12 cellular contexts compared by ENCODE assay signal in genomic region chr1:248793592-248793991, GRCh38. TPM values are rescaled to one million over a fixed set of nuclear protein-coding genes. Genes with fewer than 3 reads are reported as not detected.
DNase-seq lines count a peak whose midpoint lies in the region; ATAC-seq and TF ChIP-seq lines count a peak whose summit lies in the region.
"Had no signal": no experiment of that assay in that cellular context is flagged by ENCODE, and none has a peak within 500 bp of the region (broad histone marks: within the 10 kb centered on the region; RNA-seq: fewer than 3 reads in every experiment).

No MANE protein-coding gene starts in this region.

- H3K27me3 ChIP-seq in OCI-LY3 (ENCODE audit: low read depth, low read length): peaks cover 90% of the 10 kb centered on the region

- no peaks in the 10 kb centered on the region for H3K36me3 ChIP-seq in OCI-LY3 (replicated peaks; ENCODE audit: low read depth, low read length)

- H3K9ac ChIP-seq in OCI-LY3 (ENCODE audit: low read length): no peak overlapping the region

- DNase-seq in mesenteric fat pad (ENCODE audit: low spot score) (no peak), NCI-H82 (lab: John Stamatoyannopoulos, UW) (no peak), KG1 (lab: John Stamatoyannopoulos, UW) (no peak)
- DNase-seq: NCI-H1092, SHP77 treated with DMSO at 0.1 percent for 48 hours had no signal

- 0 out of 2 replicates have a peak, but pooled peaks cover 5% of the 10 kb centered on the region for H4K20me1 ChIP-seq in OCI-LY3 (ENCODE audit: insufficient read depth, low read length)

- ATAC-seq in GM18519 (IDR thresholded peaks at IDR 0.05; ENCODE audit: low FRiP score, unreplicated experiment): peak; percentile 90
- peak; percentile 70 for ATAC-seq in GM19467 (IDR thresholded peaks at IDR 0.05; ENCODE audit: unreplicated experiment)
- peak; percentile 74 for ATAC-seq in HG03025 (IDR thresholded peaks at IDR 0.05; ENCODE audit: low FRiP score, unreplicated experiment)
- no peak for ATAC-seq in SK-N-SH treated with all-trans-retinoic acid at 6 μM for 48 hours

- H3K4me2 ChIP-seq in OCI-LY3 (ENCODE audit: low read length): peak overlapping the region; percentile 34

- no peak overlapping the region for H3K4me3 ChIP-seq in OCI-LY3 (ENCODE audit: low read length)
- H3K4me3 ChIP-seq: lung had no signal

- H2AFZ ChIP-seq in OCI-LY3 (ENCODE audit: low read depth, low read length): no peak overlapping the region

- no peaks in the 10 kb centered on the region for H3K79me2 ChIP-seq in OCI-LY3 (ENCODE audit: low read length)

- H3K27ac ChIP-seq in OCI-LY3 (ENCODE audit: low read length): no peak overlapping the region

- TF ChIP-seq CTCF in OCI-LY3 (IDR thresholded peaks at IDR 0.05; ENCODE audit: low read depth, low read length): no peak

- H3K4me1 ChIP-seq in OCI-LY3 (ENCODE audit: low read length): peaks cover 23% of the 10 kb centered on the region

- peaks cover 10% of the 10 kb centered on the region; the same call in 1 of the 2 replicates for H3K9me3 ChIP-seq in OCI-LY3 (ENCODE audit: insufficient read depth, low read length)

TF ChIP-seq in SK-N-SH treated with all-trans-retinoic acid at 6 μM for 48 hours, 23 proteins besides CTCF, POLR2A, EP300 and RAD21:
- TF ChIP-seq ZC3H10 (CRISPR knock-in tag; IDR thresholded peaks at IDR 0.05) (no peak), ESRRG (CRISPR knock-in tag; IDR thresholded peaks at IDR 0.05) (no peak), BACH2 (CRISPR knock-in tag; IDR thresholded peaks at IDR 0.05; ENCODE audit: borderline replicate concordance) (no peak), ZFP30 (CRISPR knock-in tag; IDR thresholded peaks at IDR 0.05) (no peak), TCF4 (CRISPR knock-in tag; IDR thresholded peaks at IDR 0.05; ENCODE audit: borderline replicate concordance) (no peak), ZNF8 (CRISPR knock-in tag; IDR thresholded peaks at IDR 0.05) (no peak), OSR1 (CRISPR knock-in tag; IDR thresholded peaks at IDR 0.05) (no peak), SNAI2 (CRISPR knock-in tag; IDR thresholded peaks at IDR 0.05) (no peak), PATZ1 (CRISPR knock-in tag; IDR thresholded peaks at IDR 0.05; ENCODE audit: borderline replicate concordance) (no peak), TOX (CRISPR knock-in tag; IDR thresholded peaks at IDR 0.05; ENCODE audit: borderline replicate concordance) (no peak), ZNF565 (CRISPR knock-in tag; conservative IDR thresholded peaks at IDR 0.05; ENCODE audit: low read depth) (no peak), PPARA (CRISPR knock-in tag; IDR thresholded peaks at IDR 0.05; ENCODE audit: borderline replicate concordance) (no peak), CSRNP3 (CRISPR knock-in tag; IDR thresholded peaks at IDR 0.05) (no peak), CREB5 (CRISPR knock-in tag; IDR thresholded peaks at IDR 0.05; ENCODE audit: low read depth) (no peak), ARNTL (CRISPR knock-in tag; IDR thresholded peaks at IDR 0.05; ENCODE audit: borderline replicate concordance, low read depth) (no peak), ISL1 (CRISPR knock-in tag; IDR thresholded peaks at IDR 0.05) (no peak), POU6F1 (CRISPR knock-in tag; IDR thresholded peaks at IDR 0.05; ENCODE audit: borderline replicate concordance, low read depth) (no peak), ZNF70 (CRISPR knock-in tag; IDR thresholded peaks at IDR 0.05) (no peak), CSDC2 (CRISPR knock-in tag; IDR thresholded peaks at IDR 0.05) (no peak)

RNA-seq across cellular contexts. Expression of gene SH3BP5L, which starts 32.1 kb away (rescaled TPM):
- 15.9 TPM for total RNA-seq in mesenteric fat pad

RNA-seq across cellular contexts. Expression of gene LYPD8, which starts 38.0 kb away (rescaled TPM):
- total RNA-seq in mesenteric fat pad: not detected
- total RNA-seq: H1, lung had no signal

RNA-seq across cellular contexts. Expression of gene ZNF672, which starts 44.4 kb away (rescaled TPM):
- total RNA-seq in mesenteric fat pad: 18.6 TPM
